Comparison of ENCODE assay signal across 8 cellular contexts in genomic region chr15:52680041-52680391, GRCh38. TPM values are rescaled to one million over a fixed set of nuclear protein-coding genes. Genes with fewer than 3 reads are reported as not detected.
A peak's percentile ranks its signal among the peaks of the same experiment; 100 is the strongest.
DNase-seq lines count a peak whose midpoint lies in the region; ATAC-seq and TF ChIP-seq lines count a peak whose summit lies in the region.

No MANE protein-coding gene starts in this region.

- peak overlapping the region; percentile 98 for H3K27ac ChIP-seq in C4-2B
- H3K27ac ChIP-seq in caudate nucleus (ENCODE audit: low read depth, low read length): peak overlapping the region; percentile 91
- H3K27ac ChIP-seq in naive thymus-derived CD4-positive, alpha-beta T cell (ENCODE audit: low read depth, low read length): peak overlapping the region; percentile 99

- no peaks in the 10 kb centered on the region for H3K27me3 ChIP-seq in naive thymus-derived CD4-positive, alpha-beta T cell (ENCODE audit: control insufficient read depth in 2 of 2, insufficient read depth in 2 of 2, low read length in 2 of 2)

- H3K9me3 Mint-ChIP-seq in naive thymus-derived CD4-positive, alpha-beta T cell: no peaks in the 10 kb centered on the region

- no peak for ATAC-seq in naive thymus-derived CD4-positive, alpha-beta T cell
- ATAC-seq in GM18519 (IDR thresholded peaks at IDR 0.05; ENCODE audit: low FRiP score, unreplicated experiment): no peak

- intact Hi-C loops in naive thymus-derived CD4-positive, alpha-beta T cell (cut with micrococcal nuclease): loop anchor here in 1 of 2 donors (2.0 kb wide), 1 partner anchor 191 kb away; no protein-coding TSS in a partner anchor

- H3K4me3 Mint-ChIP-seq in naive thymus-derived CD4-positive, alpha-beta T cell: peak overlapping the region; percentile 62 to 100 (median 92)

- peaks cover 0 to 10% (median 0%) of the 10 kb centered on the region in 3 experiments for H3K36me3 ChIP-seq in naive thymus-derived CD4-positive, alpha-beta T cell (ENCODE audit: control insufficient read depth in 2 of 3, insufficient read depth in 3 of 3, low read length in 3 of 3)

- H3K4me1 Mint-ChIP-seq in naive thymus-derived CD4-positive, alpha-beta T cell: peaks cover 31 to 61% (median 46%) of the 10 kb centered on the region in 7 donors

- peak overlapping the region; percentile 83 for H3K4me3 ChIP-seq in Jurkat, Clone E6-1 (ENCODE audit: low read length)
- H3K4me3 ChIP-seq in naive thymus-derived CD4-positive, alpha-beta T cell (ENCODE audit: low read length): no peak overlapping the region

- no peak for TF ChIP-seq CTCF in C4-2B (conservative IDR thresholded peaks at IDR 0.05)

- POLR2A ChIA-PET in naive thymus-derived CD4-positive, alpha-beta T cell (lab: Charles Lee): interaction anchor here (0.6 to 3.1 kb wide), 6 partner anchors 31 to 500 kb away, joined by 4 to 13 read pairs (median 8); partner anchors contain the start of gene MYO5A

- peaks cover 0 to 12% (median 0%) of the 10 kb centered on the region in 5 donors for H3K27me3 Mint-ChIP-seq in naive thymus-derived CD4-positive, alpha-beta T cell

- CTCF ChIA-PET in naive thymus-derived CD4-positive, alpha-beta T cell (lab: Charles Lee): interaction anchor here (0.6 to 1.0 kb wide), 2 partner anchors 18 to 320 kb away, joined by 3 to 4 read pairs; no protein-coding TSS in a partner anchor

- DNase-seq in Jurkat, Clone E6-1 (ENCODE audit: low read depth, low spot score): no peak
- peak in 1 of 61 donors; percentile 69 for DNase-seq in caudate nucleus (lab: John Stamatoyannopoulos, UW)
- DNase-seq in naive thymus-derived CD4-positive, alpha-beta T cell: no peak
- DNase-seq in hypothalamus (lab: John Stamatoyannopoulos, UW): no peak
- DNase-seq in activated effector memory CD4-positive, alpha-beta T cell treated with Interleukin-2 at 50 U/mL for 16 hours: no peak
- DNase-seq in globus pallidus (ENCODE audit: low spot score): no peak

- no peaks in the 10 kb centered on the region for H3K9me3 ChIP-seq in naive thymus-derived CD4-positive, alpha-beta T cell (ENCODE audit: control insufficient read depth in 2 of 3, low read length in 3 of 3)

- H3K36me3 Mint-ChIP-seq in naive thymus-derived CD4-positive, alpha-beta T cell: peaks cover 3 to 17% (median 8%) of the 10 kb centered on the region in 5 donors

- H3K4me1 ChIP-seq in naive thymus-derived CD4-positive, alpha-beta T cell (ENCODE audit: control insufficient read depth in 2 of 2, insufficient read depth in 2 of 2, low read length in 2 of 2): peaks cover 35 to 50% of the 10 kb centered on the region in 2 donors

- peak overlapping the region; percentile 45 to 97 (median 87) for H3K27ac Mint-ChIP-seq in naive thymus-derived CD4-positive, alpha-beta T cell

RNA-seq across cellular contexts. Expression of gene ATOSA, which starts 0.8 kb away (rescaled TPM):
- 7.5 TPM for polyA plus RNA-seq in Jurkat, Clone E6-1 (2012; ENCODE audit: insufficient read depth, insufficient read length)
- 100 to 1,000 TPM in 2 of 5 experiments, 10 to 100 TPM in 3; 35.1 to 117 (median 95.7) TPM for total RNA-seq in naive thymus-derived CD4-positive, alpha-beta T cell
- polyA plus RNA-seq in naive thymus-derived CD4-positive, alpha-beta T cell: 1 to 10 TPM; 8.3 to 9.3 TPM
